11 cellular contexts compared by ENCODE assay signal in the genomic region with DNA sequence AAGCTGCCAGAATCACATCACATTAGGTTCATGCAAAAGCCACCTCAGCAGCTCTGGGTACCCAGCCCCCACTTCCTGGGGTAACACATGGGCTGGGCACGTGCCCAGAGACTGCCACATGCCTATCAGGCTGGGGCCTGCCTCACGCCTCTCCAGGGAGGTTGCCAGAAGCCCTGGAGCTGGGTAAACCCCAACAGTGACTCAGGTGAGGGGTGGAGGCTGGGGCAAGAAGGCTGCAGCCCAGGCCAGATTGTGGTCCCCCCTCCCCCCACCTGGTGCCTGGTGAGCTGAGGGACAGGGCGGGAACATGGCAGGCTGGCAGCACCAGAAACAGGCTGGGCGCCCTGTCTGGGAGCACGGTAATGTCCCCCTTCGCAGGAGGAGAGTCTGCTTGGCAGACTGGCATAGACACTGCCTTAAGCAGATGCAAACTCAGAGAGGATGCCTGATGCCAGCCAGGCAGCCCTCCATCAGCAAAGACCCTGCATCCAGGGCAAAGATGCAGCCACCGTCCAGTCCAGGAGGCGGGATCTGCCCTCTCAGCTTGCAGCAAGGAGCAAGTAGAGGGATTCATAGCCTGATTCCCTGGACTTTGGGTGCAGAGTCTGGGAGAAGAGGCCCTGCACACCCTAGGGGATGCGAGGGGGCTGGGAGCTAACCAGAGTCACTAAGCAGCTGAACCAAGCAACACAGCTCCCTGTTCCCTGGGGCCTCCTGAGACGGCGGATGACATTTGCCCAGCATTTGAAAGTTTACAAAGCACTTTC. TPM values are rescaled to one million over a fixed set of nuclear protein-coding genes. Genes with fewer than 3 reads are reported as not detected.
DNase-seq lines count a peak whose midpoint lies in the region; ATAC-seq and TF ChIP-seq lines count a peak whose summit lies in the region.
"Had no signal": no experiment of that assay in that cellular context is flagged by ENCODE, and none has a peak within 500 bp of the region (broad histone marks: within the 10 kb centered on the region; RNA-seq: fewer than 3 reads in every experiment).

No MANE protein-coding gene starts in this region.

- H3K4me1 ChIP-seq in OCI-LY3 (ENCODE audit: low read length): peaks cover 10% of the 10 kb centered on the region
- H3K4me1 ChIP-seq: right atrium auricular region had no signal

- H3K27ac ChIP-seq in OCI-LY3 (ENCODE audit: low read length): no peak overlapping the region
- H3K27ac ChIP-seq: right atrium auricular region, SJSA1 had no signal

- H3K36me3 ChIP-seq in H7 (replicated peaks; ENCODE audit: control insufficient read depth, insufficient read depth, low read length) (no peaks in the 10 kb centered on the region), OCI-LY3 (replicated peaks; ENCODE audit: low read depth, low read length) (no peaks in the 10 kb centered on the region)
- H3K36me3 ChIP-seq: right atrium auricular region, SJSA1, tibial nerve had no signal

- DNase-seq in H7 (peak; percentile 61), astrocyte of the hippocampus (ENCODE audit: low read depth, low spot score) (peak; percentile 39), retinal pigment epithelial cell (ENCODE audit: low read depth) (peak; percentile 29), NCI-H748 treated with DMSO at 0.1 percent for 48 hours (lab: John Stamatoyannopoulos, UW) (no peak), GM13976 (ENCODE audit: low spot score) (no peak)
- DNase-seq: amygdala had no signal

- no peaks in the 10 kb centered on the region for H3K79me2 ChIP-seq in OCI-LY3 (ENCODE audit: low read length)

- in situ Hi-C loops in GM13976 (cut with MboI; ENCODE audit: low sequenced_read_pairs, unreplicated experiment): no loop called here

- no peak overlapping the region for H3K9ac ChIP-seq in OCI-LY3 (ENCODE audit: low read length)

- H3K4me2 ChIP-seq in OCI-LY3 (ENCODE audit: low read length): no peak overlapping the region

- H3K27me3 ChIP-seq in H7 (ENCODE audit: control insufficient read depth, insufficient read depth, low read length) (no peaks in the 10 kb centered on the region), OCI-LY3 (ENCODE audit: low read depth, low read length) (no peaks in the 10 kb centered on the region)
- H3K27me3 ChIP-seq: right atrium auricular region, SJSA1, tibial nerve had no signal

- H3K4me3 ChIP-seq in H7 (ENCODE audit: insufficient read depth, low read depth, low read length) (no peak overlapping the region), OCI-LY3 (ENCODE audit: low read length) (no peak overlapping the region), retinal pigment epithelial cell (ENCODE audit: low read length) (no peak overlapping the region)
- H3K4me3 ChIP-seq: right atrium auricular region, SJSA1, tibial nerve had no signal

- no peaks in the 10 kb centered on the region for H3K9me3 ChIP-seq in OCI-LY3 (ENCODE audit: insufficient read depth, low read length)
- H3K9me3 ChIP-seq: right atrium auricular region, SJSA1, tibial nerve had no signal

- ATAC-seq in GM19395 (IDR thresholded peaks at IDR 0.05; ENCODE audit: unreplicated experiment): no peak

- no peak for TF ChIP-seq CTCF in OCI-LY3 (IDR thresholded peaks at IDR 0.05; ENCODE audit: low read depth, low read length)
- no peak for TF ChIP-seq CTCF in retinal pigment epithelial cell (conservative IDR thresholded peaks at IDR 0.05; ENCODE audit: low read depth, low read length)
- no peak for TF ChIP-seq CTCF in GM13976 (IDR thresholded peaks at IDR 0.05; ENCODE audit: borderline replicate concordance, control extremely low read depth, extremely low read depth, insufficient read depth, missing control alignments)

- H2AFZ ChIP-seq in OCI-LY3 (ENCODE audit: low read depth, low read length): peak overlapping the region; percentile 27; the same call in 1 of the 2 replicates

- no peaks in the 10 kb centered on the region for H4K20me1 ChIP-seq in OCI-LY3 (ENCODE audit: insufficient read depth, low read length)

RNA-seq across cellular contexts. Expression of gene NGFR, which starts 28.8 kb away (rescaled TPM):
- 7.9 and 8.7 TPM in 2 replicates for total RNA-seq in H7 (2014; rRNA removed; shearing (Covaris generic))

RNA-seq across cellular contexts. Expression of gene NXPH3, which starts 51.8 kb away (rescaled TPM):
- total RNA-seq in H7 (2014; rRNA removed; shearing (Covaris generic)): 1.7 and 2.4 TPM in 2 replicates

Comparison
In these comparisons a context has a peak if more than half of its experiments do, and no peak if none do; other contexts are left out.
1. DNase-seq: peak in H7 (single experiment), astrocyte of the hippocampus (single experiment) and retinal pigment epithelial cell (single experiment); none in NCI-H748 treated with DMSO at 0.1 percent for 48 hours (single experiment) and GM13976 (single experiment).